ENCODE assay signal across 9 cellular contexts in the genomic region with DNA sequence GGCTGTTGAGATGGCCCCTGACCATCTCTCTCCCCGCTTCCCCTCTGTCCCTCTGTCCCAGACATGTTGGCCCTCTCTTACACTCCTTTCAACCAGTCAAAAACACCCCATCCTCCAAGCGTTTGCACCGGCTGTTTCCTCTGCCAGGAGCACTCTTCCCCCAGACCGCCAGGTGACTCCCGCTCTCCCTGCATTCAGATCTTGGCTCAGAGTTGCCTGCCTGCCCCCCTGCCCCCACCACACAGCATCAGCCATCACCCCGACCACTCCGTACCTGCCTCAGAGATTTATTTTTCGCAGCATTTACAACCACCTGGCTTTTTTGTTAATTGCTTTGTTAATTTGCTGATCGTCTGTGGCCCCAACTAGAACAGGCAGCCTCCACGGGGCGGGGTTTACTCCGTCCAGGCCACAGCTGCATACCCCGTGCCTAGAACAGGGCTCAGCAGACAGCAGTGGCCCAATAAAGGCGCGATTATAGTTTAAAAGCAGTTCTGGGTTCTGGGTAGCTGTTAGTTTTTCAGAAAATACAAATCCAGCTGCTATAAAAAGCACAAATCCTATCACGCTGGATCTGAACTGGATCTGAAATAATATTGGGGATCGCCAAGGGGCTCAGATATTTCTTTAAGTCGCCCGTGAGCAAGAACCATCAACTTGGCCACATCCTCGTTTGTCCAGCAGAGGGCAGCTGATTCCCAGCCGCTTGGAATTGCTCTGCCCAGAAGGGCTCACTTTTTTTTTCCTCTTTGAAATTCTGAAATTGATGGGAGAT.
A peak's percentile ranks its signal among the peaks of the same experiment; 100 is the strongest.
DNase-seq lines count a peak whose midpoint lies in the region; ATAC-seq, FAIRE-seq and TF ChIP-seq lines count a peak whose summit lies in the region.
"Had no signal": no experiment of that assay in that cellular context is flagged by ENCODE, and none has a peak within 500 bp of the region (broad histone marks: within the 10 kb centered on the region; RNA-seq: fewer than 3 reads in every experiment).

No MANE protein-coding gene starts in this region.

- peak overlapping the region in 1 of 5 experiments; percentile 57 for H3K4me3 Mint-ChIP-seq in brain
- H3K4me3 Mint-ChIP-seq: T-cell had no signal

- DNase-seq in D721Med (ENCODE audit: insufficient read length, low spot score) (no peak), HT1080 (ENCODE audit: low read depth) (peak; percentile 42), RWPE1 (ENCODE audit: low spot score) (peak; percentile 64)
- peak; percentile 13 to 22 for DNase-seq in stimulated activated CD4-positive, alpha-beta T cell treated with anti-CD3 and anti-CD28 coated beads, Interleukin-1b, Interleukin-23, amount 100 ng/mL, for 4 hours (ENCODE audit: low read depth in 2 of 2)

- peaks cover 5% of the 10 kb centered on the region for H3K4me1 Mint-ChIP-seq in brain
- H3K4me1 Mint-ChIP-seq: T-cell had no signal

- no peaks in the 10 kb centered on the region for H3K36me3 Mint-ChIP-seq in brain

- peaks cover 0 to 23% (median 2%) of the 10 kb centered on the region in 5 experiments for H3K9me3 Mint-ChIP-seq in brain
- H3K9me3 Mint-ChIP-seq: T-cell had no signal

- no peak overlapping the region for H3K27ac ChIP-seq in RWPE1

- peaks cover 32% of the 10 kb centered on the region for H3K27me3 Mint-ChIP-seq in brain

- FAIRE-seq in D721Med (lab: Jason Lieb, UNC), result no peak
- FAIRE-seq in islet of Langerhans (lab: Jason Lieb, UNC), result peak; percentile 9

- POLR2A ChIA-PET in RWPE1 (lab: Yijun Ruan, JAX; ENCODE audit: low non-redundant PET), result no interaction called here

- H3K27ac Mint-ChIP-seq in brain, result peak overlapping the region in 1 of 5 experiments; percentile 22
- H3K27ac Mint-ChIP-seq: T-cell had no signal

- CTCF ChIA-PET in RWPE1 (lab: Yijun Ruan, JAX), result interaction anchor here (0.6 to 2.3 kb wide), 17 partner anchors 11 to 1434 kb away, joined by 3 to 23 read pairs (median 5); no protein-coding TSS in a partner anchor

- TF ChIP-seq CTCF in D721Med (IDR thresholded peaks at IDR 0.05; ENCODE audit: insufficient read depth, missing control alignments) (peak; percentile 70), RWPE1 (conservative IDR thresholded peaks at IDR 0.05; ENCODE audit: low read depth) (peak; percentile 87), brain (conservative IDR thresholded peaks at IDR 0.05) (peak; percentile 88 to 91)

- ATAC-seq in GM21825 (IDR thresholded peaks at IDR 0.05; ENCODE audit: unreplicated experiment) (no peak), HG03196 (IDR thresholded peaks at IDR 0.05; ENCODE audit: unreplicated experiment) (no peak)
- ATAC-seq: T-cell had no signal
